ENCODE assay signal across 15 cellular contexts in genomic region chr5:82917584-82917983, GRCh38.
DNase-seq lines count a peak whose midpoint lies in the region; ATAC-seq, FAIRE-seq and TF ChIP-seq lines count a peak whose summit lies in the region.
"Had no signal": no experiment of that assay in that cellular context is flagged by ENCODE, and none has a peak within 500 bp of the region (broad histone marks: within the 10 kb centered on the region; RNA-seq: fewer than 3 reads in every experiment).

No MANE protein-coding gene starts in this region.

- no peaks in the 10 kb centered on the region for H3K9me3 ChIP-seq in HAP-1
- no peaks in the 10 kb centered on the region for H3K9me3 ChIP-seq in pancreas

- in situ Hi-C loops in HAP-1 (cut with MboI; ENCODE audit: low sequenced_read_pairs) = no loop called here

- FAIRE-seq in pancreas (lab: Jason Lieb, UNC) = no peak
- FAIRE-seq: colon had no signal

- 66 to 78% methylated on average over 4 of the region's 4 CpGs for WGBS in pancreas, 2 donors

- H3K4me1 ChIP-seq in HAP-1 = no peaks in the 10 kb centered on the region
- no peaks in the 10 kb centered on the region for H3K4me1 ChIP-seq in pancreas

- intact Hi-C loops in pancreas (cut with DNase I) = no loop called here

- H3K36me3 ChIP-seq in HAP-1 (replicated peaks) = no peaks in the 10 kb centered on the region
- H3K36me3 ChIP-seq in pancreas = no peaks in the 10 kb centered on the region

- no peak overlapping the region for H3K4me3 ChIP-seq in HAP-1
- H3K4me3 ChIP-seq in pancreas = no peak overlapping the region
- H3K4me3 ChIP-seq: GM23338, lung had no signal

- DNase-seq in stimulated activated CD4-positive, alpha-beta T cell treated with anti-CD3 and anti-CD28 coated beads, Interleukin-12 subunit alpha, Interleukin-12 subunit beta, amount 100 ng/mL, for 4 hours = no peak
- DNase-seq in HAP-1 (ENCODE audit: low spot score in 2 of 2) = no peak
- no peak for DNase-seq in pancreas
- DNase-seq in activated T-cell treated with anti-CD3 and anti-CD28 coated beads for 4 hours = no peak
- DNase-seq: activated CD4-positive, CD25-positive, alpha-beta regulatory T cell treated with anti-CD3 and anti-CD28 coated beads, Interleukin-2, amount 50 U/mL, for 72 hours; activated naive CD4-positive, alpha-beta T cell treated with Interleukin-2 at 50 U/mL for 16 hours; natural killer cell; NCI-H446 treated with DMSO at 0.1 percent for 48 hours had no signal

- ATAC-seq in GM18508 (IDR thresholded peaks at IDR 0.05; ENCODE audit: insufficient read depth, unreplicated experiment) = peak; percentile 68
- peak; percentile 79 for ATAC-seq in GM19463 (IDR thresholded peaks at IDR 0.05; ENCODE audit: unreplicated experiment)
- peak; percentile 83 for ATAC-seq in HG02870 (IDR thresholded peaks at IDR 0.05; ENCODE audit: unreplicated experiment)
- ATAC-seq in HG03575 (IDR thresholded peaks at IDR 0.05; ENCODE audit: extremely low read depth, insufficient number of reproducible peaks, low FRiP score, unreplicated experiment) = peak; percentile 57
- no peak for ATAC-seq in pancreas
- ATAC-seq: GM23338, natural killer cell had no signal

- H3K27ac ChIP-seq in pancreas = no peak overlapping the region

- TF ChIP-seq CTCF in pancreas (IDR thresholded peaks at IDR 0.05) = no peak

- no peaks in the 10 kb centered on the region for H3K27me3 ChIP-seq in HAP-1 (ENCODE audit: low read depth)
- H3K27me3 ChIP-seq in pancreas = no peaks in the 10 kb centered on the region

Comparison
In these comparisons a context has a peak if more than half of its experiments do, and no peak if none do; other contexts are left out.
1. ATAC-seq: peak in GM18508 (single experiment), GM19463 (single experiment), HG02870 (single experiment) and HG03575 (single experiment); none in pancreas (0 of 4).